Comparison of ENCODE assay signal across 8 cellular contexts in the genomic region with DNA sequence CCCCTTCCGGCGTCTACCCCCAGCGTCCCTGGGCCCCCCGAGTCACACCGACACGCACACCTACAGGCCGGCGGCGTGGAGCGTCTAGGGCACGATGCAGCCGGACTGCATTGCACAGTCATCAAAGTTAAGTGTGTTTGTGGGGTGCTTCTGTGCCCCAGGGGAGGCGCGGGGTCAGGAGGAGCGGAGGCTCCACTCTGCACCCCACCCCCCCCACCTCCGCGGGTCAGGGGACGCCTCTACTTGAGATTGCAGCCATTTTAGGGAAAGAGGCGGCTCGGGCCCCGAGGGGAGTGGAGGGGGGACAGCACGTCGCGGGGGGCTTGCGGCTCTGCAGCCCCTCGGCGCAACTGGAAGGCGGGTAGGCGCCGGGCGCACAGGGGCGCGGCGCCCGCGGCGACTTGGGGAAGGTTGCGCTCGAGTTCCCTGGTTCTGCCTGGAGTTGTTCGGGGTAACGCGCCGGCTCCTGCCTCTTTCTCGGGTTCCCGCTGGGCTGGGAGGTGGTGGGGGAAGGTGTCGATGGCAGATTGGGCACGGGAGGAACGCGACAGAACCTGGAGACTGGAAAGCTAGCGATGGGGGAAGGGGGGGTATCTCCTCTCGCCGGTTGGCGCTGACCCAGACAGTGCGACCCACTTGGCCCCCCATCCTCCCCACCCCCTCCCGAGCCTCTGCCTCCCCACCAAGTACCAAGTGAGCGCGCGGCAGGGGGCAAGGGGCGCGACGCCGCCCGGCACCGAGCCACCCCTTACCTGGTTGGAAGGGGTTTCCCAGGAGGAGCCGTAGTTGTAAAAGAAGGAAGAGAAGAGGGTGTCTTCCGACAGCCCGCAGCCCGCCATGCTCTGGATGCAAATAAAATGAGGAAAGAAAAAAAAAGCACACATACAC.
DNase-seq lines count a peak whose midpoint lies in the region; ATAC-seq and TF ChIP-seq lines count a peak whose summit lies in the region.

No MANE protein-coding gene starts in this region.

- BruUV-seq in MCF 10A (replicated peaks; lab: Mats Ljungman, UMichigan): no TSS peak

- H3K9me3 Mint-ChIP-seq in MCF 10A (ENCODE audit: unreplicated experiment): no peaks in the 10 kb centered on the region
- H3K9me3 Mint-ChIP-seq in stimulated activated naive CD8-positive, alpha-beta T cell treated with anti-CD3 and anti-CD28 coated beads, Interleukin-15, Interleukin-2, amounts not matched to agents 100 ng/mL and 50 ng/mL, for 24 hours: no peaks in the 10 kb centered on the region

- H3K9me3 ChIP-seq in MG63 (no peaks in the 10 kb centered on the region), left lung (no peaks in the 10 kb centered on the region)

- no peak overlapping the region for H3K27ac Mint-ChIP-seq in MCF 10A (ENCODE audit: low read depth, unreplicated experiment)
- H3K27ac Mint-ChIP-seq in stimulated activated naive CD8-positive, alpha-beta T cell treated with anti-CD3 and anti-CD28 coated beads, Interleukin-15, Interleukin-2, amounts not matched to agents 100 ng/mL and 50 ng/mL, for 24 hours: peak overlapping the region; percentile 48

- CTCF ChIA-PET in MCF 10A (lab: Yijun Ruan, JAX): interaction anchor here (0.5 to 1.3 kb wide), 8 partner anchors 11 to 1311 kb away, joined by 3 to 6 read pairs (median 3); no protein-coding TSS in a partner anchor

- POLR2A ChIA-PET in MCF 10A (lab: Yijun Ruan, JAX): interaction anchor here (1.3 kb wide), 1 partner anchor 113 kb away, joined by 4 read pairs; a partner anchor contains a TSS

- intact Hi-C loops in MCF 10A (cut with micrococcal nuclease) (no loop called here), left lung (cut with DNase I) (loop anchor here in 1 of 2 donors (10.0 kb wide), 1 partner anchor 513 kb away; no protein-coding TSS in a partner anchor)

- no peaks in the 10 kb centered on the region for H3K27me3 ChIP-seq in MG63
- H3K27me3 ChIP-seq in left lung: peaks cover 23 to 81% of the 10 kb centered on the region in 2 donors

- H3K36me3 ChIP-seq in MG63 (no peaks in the 10 kb centered on the region), left lung (no peaks in the 10 kb centered on the region)

- peaks cover 18% of the 10 kb centered on the region for H3K27me3 Mint-ChIP-seq in MCF 10A (ENCODE audit: insufficient read depth, unreplicated experiment)
- peaks cover 83% of the 10 kb centered on the region for H3K27me3 Mint-ChIP-seq in stimulated activated naive CD8-positive, alpha-beta T cell treated with anti-CD3 and anti-CD28 coated beads, Interleukin-15, Interleukin-2, amounts not matched to agents 100 ng/mL and 50 ng/mL, for 24 hours

- no peak overlapping the region for H3K27ac ChIP-seq in left lung

- H3K4me3 ChIP-seq in MG63 (peak overlapping the region; percentile 56), left lung (peak overlapping the region; percentile 51)

- H3K36me3 Mint-ChIP-seq in MCF 10A (ENCODE audit: insufficient read depth, unreplicated experiment): no peaks in the 10 kb centered on the region
- no peaks in the 10 kb centered on the region for H3K36me3 Mint-ChIP-seq in stimulated activated naive CD8-positive, alpha-beta T cell treated with anti-CD3 and anti-CD28 coated beads, Interleukin-15, Interleukin-2, amounts not matched to agents 100 ng/mL and 50 ng/mL, for 24 hours (ENCODE audit: low read depth)

- no peak for TF ChIP-seq CTCF in MCF 10A (IDR thresholded peaks at IDR 0.05; ENCODE audit: unreplicated experiment)
- TF ChIP-seq CTCF in left lung (IDR thresholded peaks at IDR 0.05): no peak

- H3K4me1 ChIP-seq in left lung: peaks cover 8 to 32% of the 10 kb centered on the region in 2 donors

- H3K4me1 Mint-ChIP-seq in MCF 10A (ENCODE audit: insufficient read depth, unreplicated experiment): peaks cover 19% of the 10 kb centered on the region
- H3K4me1 Mint-ChIP-seq in stimulated activated naive CD8-positive, alpha-beta T cell treated with anti-CD3 and anti-CD28 coated beads, Interleukin-15, Interleukin-2, amounts not matched to agents 100 ng/mL and 50 ng/mL, for 24 hours (ENCODE audit: low read depth): peaks cover 35% of the 10 kb centered on the region

- peak overlapping the region; percentile 82 for H3K4me3 Mint-ChIP-seq in MCF 10A (ENCODE audit: unreplicated experiment)
- H3K4me3 Mint-ChIP-seq in stimulated activated naive CD8-positive, alpha-beta T cell treated with anti-CD3 and anti-CD28 coated beads, Interleukin-15, Interleukin-2, amounts not matched to agents 100 ng/mL and 50 ng/mL, for 24 hours: peak overlapping the region; percentile 90

- peak; percentile 61 for DNase-seq in D341Med (ENCODE audit: low spot score)
- no peak for DNase-seq in MG63
- no peak for DNase-seq in MCF 10A (ENCODE audit: unreplicated experiment)
- DNase-seq in left lung: peak in 1 of 2 donors; percentile 61
- DNase-seq in NCI-H2196 treated with DMSO at 0.1 percent for 48 hours (lab: John Stamatoyannopoulos, UW; ENCODE audit: unreplicated experiment): no peak
- DNase-seq in SHP77 treated with DMSO at 0.1 percent for 48 hours (lab: John Stamatoyannopoulos, UW): no peak

- ATAC-seq in left lung (no peak), HG02852 (IDR thresholded peaks at IDR 0.05; ENCODE audit: unreplicated experiment) (no peak)
